12 cellular contexts compared by ENCODE assay signal in the genomic region with DNA sequence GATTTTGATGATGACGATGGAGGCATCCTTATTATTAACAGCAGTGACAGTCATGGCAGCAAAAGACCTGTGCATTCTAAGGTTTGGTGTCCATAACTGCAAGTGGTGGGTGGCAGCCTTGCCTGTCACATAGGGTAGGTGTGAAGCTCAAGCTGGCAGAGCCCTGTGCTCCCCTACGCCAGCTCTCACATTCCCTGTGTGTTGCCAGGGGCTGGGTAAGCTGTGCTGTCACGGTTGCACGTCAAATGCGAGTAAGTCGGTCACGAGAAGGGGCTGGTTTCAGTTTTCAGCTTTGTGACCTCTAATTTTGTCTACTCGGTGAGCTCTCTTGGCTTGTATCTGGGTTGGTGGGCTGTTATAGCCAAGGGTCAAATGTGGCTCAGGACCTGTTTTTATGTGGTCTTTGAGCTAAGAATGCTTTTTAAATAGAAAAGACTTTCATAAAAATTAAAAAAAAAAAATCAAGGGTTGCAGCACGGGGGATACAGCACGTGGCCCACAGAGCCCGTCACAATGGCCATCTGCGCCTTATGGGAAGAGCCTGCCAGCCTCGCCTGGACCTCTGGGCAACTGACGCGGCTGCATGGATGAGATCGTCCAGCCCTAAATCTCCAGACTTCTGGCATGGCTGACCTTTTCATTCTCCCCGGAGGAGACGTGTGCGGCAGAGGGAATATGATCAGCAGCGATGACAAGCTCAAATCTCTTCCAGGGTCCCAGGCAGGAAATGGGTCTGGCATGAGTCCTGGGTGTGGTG.
DNase-seq lines count a peak whose midpoint lies in the region; ATAC-seq and TF ChIP-seq lines count a peak whose summit lies in the region.
"Had no signal": no experiment of that assay in that cellular context is flagged by ENCODE, and none has a peak within 500 bp of the region (broad histone marks: within the 10 kb centered on the region; RNA-seq: fewer than 3 reads in every experiment).

No MANE protein-coding gene starts in this region.

- ATAC-seq in GM18505 (IDR thresholded peaks at IDR 0.05; ENCODE audit: unreplicated experiment) (peak; percentile 45), GM21576 (IDR thresholded peaks at IDR 0.05; ENCODE audit: unreplicated experiment) (peak; percentile 46), HG03469 (IDR thresholded peaks at IDR 0.05; ENCODE audit: unreplicated experiment) (peak; percentile 22)

- peak; percentile 18 for DNase-seq in medulla oblongata (ENCODE audit: extremely low spot score)
- DNase-seq in activated CD4-positive, alpha-beta T cell treated with anti-CD3 and anti-CD28 coated beads, Interleukin-2, amount 50 U/mL, for 1 hour = no peak
- no peak for DNase-seq in NCI-H146 treated with DMSO at 0.1 percent for 48 hours (lab: John Stamatoyannopoulos, UW; ENCODE audit: unreplicated experiment)
- no peak for DNase-seq in NCI-H1105 treated with DMSO at 0.1 percent for 48 hours (lab: John Stamatoyannopoulos, UW)
- no peak for DNase-seq in GOT3 (lab: John Stamatoyannopoulos, UW)
- DNase-seq: kidney, NCI-H748 treated with DMSO at 0.1 percent for 48 hours, small intestine, upper lobe of right lung had no signal

- TF ChIP-seq POLR2A in GM18505 (IDR thresholded peaks at IDR 0.05; ENCODE audit: borderline replicate concordance, extremely low read depth, insufficient read depth, insufficient read length) = no peak
